Comparison of ENCODE assay signal across 10 cellular contexts in the genomic region with DNA sequence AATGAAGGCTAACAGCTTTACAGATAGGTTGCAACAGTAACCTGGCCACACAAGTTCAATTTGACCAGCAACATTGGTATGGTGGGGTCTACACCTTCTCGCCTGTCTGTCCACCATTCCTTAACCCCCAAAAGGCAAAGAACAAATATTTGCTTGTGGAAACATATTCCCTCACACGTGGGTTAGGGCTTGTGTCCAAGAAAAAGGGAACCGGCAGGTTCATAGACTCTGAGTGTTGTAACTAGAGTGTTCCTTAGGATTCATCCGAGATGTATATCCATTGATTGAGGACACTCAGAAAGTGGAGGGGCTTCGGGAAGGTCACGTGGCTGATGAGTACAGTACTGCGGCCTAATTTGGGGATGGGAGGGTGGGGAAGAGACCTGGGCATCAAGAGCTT. TPM values are rescaled to one million over a fixed set of nuclear protein-coding genes. Genes with fewer than 3 reads are reported as not detected.
A peak's percentile ranks its signal among the peaks of the same experiment; 100 is the strongest.
DNase-seq lines count a peak whose midpoint lies in the region; ATAC-seq and TF ChIP-seq lines count a peak whose summit lies in the region.
"Had no signal": no experiment of that assay in that cellular context is flagged by ENCODE, and none has a peak within 500 bp of the region (broad histone marks: within the 10 kb centered on the region; RNA-seq: fewer than 3 reads in every experiment).

No MANE protein-coding gene starts in this region.

- H3K27ac Mint-ChIP-seq in endothelial cell (ENCODE audit: unreplicated experiment) = peak overlapping the region; percentile 93

- H3K27me3 Mint-ChIP-seq in endothelial cell (ENCODE audit: unreplicated experiment) = peaks cover 9% of the 10 kb centered on the region

- H3K4me3 ChIP-seq in BLaER1 treated with 17β-estradiol and CSF1 and Interleukin-3, amounts not matched to agents 10 nM and 100 nM = peak overlapping the region in 1 of 10 experiments; percentile 75; a peak in 1 of 20 replicates
- H3K4me3 ChIP-seq in OCI-LY1 (ENCODE audit: low read depth, low read length, poor library complexity, severe bottlenecking) (no peak overlapping the region), osteoblast (ENCODE audit: insufficient read depth, low read length) (peak overlapping the region; percentile 57)

- H3K4me1 ChIP-seq in BLaER1 treated with 17β-estradiol and CSF1 and Interleukin-3, amounts not matched to agents 10 nM and 100 nM = peaks cover 0 to 5% (median 0%) of the 10 kb centered on the region in 10 experiments; a peak in 5 of 20 replicates
- peaks cover 8% of the 10 kb centered on the region for H3K4me1 ChIP-seq in OCI-LY1 (ENCODE audit: insufficient read depth, low read length, severe bottlenecking)
- H3K4me1 ChIP-seq in osteoblast (ENCODE audit: insufficient read depth, low read length) = peaks cover 42% of the 10 kb centered on the region

- H3K36me3 Mint-ChIP-seq in endothelial cell (ENCODE audit: low read depth, unreplicated experiment) = no peaks in the 10 kb centered on the region

- peak overlapping the region; percentile 81 for H3K4me3 Mint-ChIP-seq in endothelial cell (ENCODE audit: unreplicated experiment)

- H3K9me2 ChIP-seq in OCI-LY1 (ENCODE audit: low read depth, low read length) = no peaks in the 10 kb centered on the region

- no peaks in the 10 kb centered on the region for H3K79me2 ChIP-seq in OCI-LY1 (ENCODE audit: insufficient read depth, low read length)
- no peaks in the 10 kb centered on the region for H3K79me2 ChIP-seq in osteoblast (ENCODE audit: insufficient read depth, low read length)

- no peaks in the 10 kb centered on the region for H3K27me3 ChIP-seq in BLaER1 treated with 17β-estradiol and CSF1 and Interleukin-3, amounts not matched to agents 10 nM and 100 nM
- H3K27me3 ChIP-seq in OCI-LY1 (ENCODE audit: insufficient read depth, low read length) (0 out of 2 replicates have a peak, but pooled peaks cover 5% of the 10 kb centered on the region), osteoblast (ENCODE audit: insufficient read depth, low read length) (no peaks in the 10 kb centered on the region)

- H3K9ac ChIP-seq in BLaER1 treated with 17β-estradiol and CSF1 and Interleukin-3, amounts not matched to agents 10 nM and 100 nM = no peak overlapping the region; a peak in 2 of 22 replicates
- no peak overlapping the region for H3K9ac ChIP-seq in OCI-LY1 (ENCODE audit: low read length)

- H3K4me2 ChIP-seq in BLaER1 treated with 17β-estradiol and CSF1 and Interleukin-3, amounts not matched to agents 10 nM and 100 nM = peak overlapping the region in 6 of 11 experiments; percentile 58 to 89 (median 73); a peak in 7 of 22 replicates
- H3K4me2 ChIP-seq in OCI-LY1 (ENCODE audit: low read length) (peak overlapping the region; percentile 76; the same call in 1 of the 2 replicates), osteoblast (ENCODE audit: insufficient read depth, low read length) (peak overlapping the region; percentile 82)

- H3K9me3 ChIP-seq in BLaER1 treated with 17β-estradiol and CSF1 and Interleukin-3, amounts not matched to agents 10 nM and 100 nM (replicated peaks in 1 of 11) = no peaks in the 10 kb centered on the region
- no peaks in the 10 kb centered on the region for H3K9me3 ChIP-seq in OCI-LY1 (ENCODE audit: low read length)
- H3K9me3 ChIP-seq in osteoblast (ENCODE audit: low read depth, low read length) = no peaks in the 10 kb centered on the region

- no peak overlapping the region for H2AFZ ChIP-seq in OCI-LY1 (ENCODE audit: low read length)
- no peak overlapping the region for H2AFZ ChIP-seq in osteoblast (ENCODE audit: low read length)

- H3K9me3 Mint-ChIP-seq in endothelial cell (ENCODE audit: unreplicated experiment) = no peaks in the 10 kb centered on the region

- DNase-seq in endothelial cell (ENCODE audit: low spot score) = no peak
- no peak for DNase-seq in osteoblast (ENCODE audit: insufficient read length, low spot score, missing footprints)
- DNase-seq in NCI-H1092 (lab: John Stamatoyannopoulos, UW) = no peak
- no peak for DNase-seq in H4 (ENCODE audit: low spot score)
- DNase-seq in DMS114 treated with DMSO at 0.1 percent for 48 hours (lab: John Stamatoyannopoulos, UW; ENCODE audit: unreplicated experiment) = no peak
- DNase-seq: SIG-M5 had no signal

- H3K4me1 Mint-ChIP-seq in endothelial cell (ENCODE audit: unreplicated experiment) = peaks cover 26% of the 10 kb centered on the region

- H3F3A ChIP-seq in OCI-LY1 (ENCODE audit: insufficient read depth, low read length) = 0 out of 2 replicates have a peak, but pooled peaks cover 3% of the 10 kb centered on the region

- TF ChIP-seq CTCF in OCI-LY1 (IDR thresholded peaks at IDR 0.05; ENCODE audit: low read length) = no peak
- TF ChIP-seq CTCF in endothelial cell (IDR thresholded peaks at IDR 0.05; ENCODE audit: unreplicated experiment) = no peak
- no peak for TF ChIP-seq CTCF in osteoblast (IDR thresholded peaks at IDR 0.05; ENCODE audit: extremely low read depth, low read depth, low read length)

- H3K27ac ChIP-seq in BLaER1 treated with 17β-estradiol and CSF1 and Interleukin-3, amounts not matched to agents 10 nM and 100 nM = no peak overlapping the region
- H3K27ac ChIP-seq in OCI-LY1 (ENCODE audit: low read depth, low read length, poor library complexity, severe bottlenecking) (no peak overlapping the region), osteoblast (ENCODE audit: low read depth, low read length) (peak overlapping the region; percentile 99)

- no peak for ATAC-seq in GM19035 (IDR thresholded peaks at IDR 0.05; ENCODE audit: unreplicated experiment)

- H4K20me1 ChIP-seq in BLaER1 treated with 17β-estradiol and CSF1 and Interleukin-3, amounts not matched to agents 10 nM and 100 nM = no peaks in the 10 kb centered on the region
- no peaks in the 10 kb centered on the region for H4K20me1 ChIP-seq in OCI-LY1 (ENCODE audit: insufficient read depth, low read length)
- H4K20me1 ChIP-seq in osteoblast (ENCODE audit: insufficient read depth, low read length) = no peaks in the 10 kb centered on the region

- no peaks in the 10 kb centered on the region for H3K36me3 ChIP-seq in BLaER1 treated with 17β-estradiol and CSF1 and Interleukin-3, amounts not matched to agents 10 nM and 100 nM
- H3K36me3 ChIP-seq in OCI-LY1 (ENCODE audit: insufficient read depth, low read length) (no peaks in the 10 kb centered on the region), osteoblast (ENCODE audit: insufficient read depth, low read length) (no peaks in the 10 kb centered on the region)

RNA-seq across cellular contexts. Expression of a gene that starts 54.1 kb away (rescaled TPM):
- total RNA-seq in endothelial cell (ENCODE audit: unreplicated experiment) (not detected), osteoblast (not detected in 2 replicates)
- not detected in 2 replicates for total RNA-seq in H4 (2014; rRNA removed; shearing (Covaris generic))
- total RNA-seq: dermis microvascular lymphatic vessel endothelial cell had no signal
